10 cellular contexts compared by ENCODE assay signal in the genomic region with DNA sequence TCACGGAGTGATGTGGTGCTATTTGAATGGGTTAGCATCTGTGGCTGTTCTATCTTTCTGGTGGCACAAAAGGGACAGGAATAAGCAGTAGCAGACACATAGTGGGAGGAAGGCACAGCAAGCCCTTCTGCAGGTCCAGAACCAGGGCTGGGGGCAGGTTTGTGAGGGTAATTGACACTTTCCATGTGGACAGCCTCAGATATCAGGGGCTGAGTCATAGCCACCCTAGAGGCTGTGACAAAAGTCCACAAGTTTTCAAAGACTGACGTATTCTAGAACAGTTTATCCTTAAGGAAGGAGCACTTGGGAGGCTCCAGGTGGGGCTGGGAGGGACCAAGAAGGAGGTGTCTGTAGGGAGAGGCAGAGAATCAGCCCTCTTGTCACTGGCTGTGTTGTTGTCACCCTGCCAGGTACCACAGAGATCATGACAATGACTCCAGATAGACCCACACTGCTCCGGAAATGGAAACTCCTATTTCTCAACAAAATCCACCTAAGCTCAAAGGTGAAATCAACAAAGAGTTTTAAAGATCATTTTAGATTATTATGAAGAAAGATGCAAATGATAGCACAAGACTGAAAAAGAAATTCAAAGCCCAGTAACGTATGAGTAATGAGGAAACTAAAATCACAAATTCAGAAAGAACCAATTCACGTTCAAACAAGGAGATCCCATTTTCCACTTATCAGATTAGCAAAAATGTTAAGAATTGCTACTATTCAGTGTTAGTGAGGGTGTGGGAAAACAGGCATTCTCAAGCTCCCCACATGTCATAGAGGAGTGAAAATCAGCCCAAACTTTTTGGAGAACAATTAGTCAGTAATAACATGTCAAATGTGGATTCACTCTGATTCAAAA. TPM values are rescaled to one million over a fixed set of nuclear protein-coding genes. Genes with fewer than 3 reads are reported as not detected.
DNase-seq lines count a peak whose midpoint lies in the region; ATAC-seq, FAIRE-seq and TF ChIP-seq lines count a peak whose summit lies in the region.
"Had no signal": no experiment of that assay in that cellular context is flagged by ENCODE, and none has a peak within 500 bp of the region (broad histone marks: within the 10 kb centered on the region; RNA-seq: fewer than 3 reads in every experiment).

No MANE protein-coding gene starts in this region.

- H3K9me1 ChIP-seq in K562 (ENCODE audit: control insufficient read depth, insufficient read depth, low read length), result no peaks in the 10 kb centered on the region

- ATAC-seq in GM18498 (IDR thresholded peaks at IDR 0.05; ENCODE audit: unreplicated experiment) (peak; percentile 60), K562 (peak; percentile 79), GM21619 (IDR thresholded peaks at IDR 0.05; ENCODE audit: unreplicated experiment) (no peak), GM18858 (IDR thresholded peaks at IDR 0.05; ENCODE audit: unreplicated experiment) (no peak)
- ATAC-seq: GM23338 had no signal

- peak; percentile 91 for FAIRE-seq in K562 (lab: Jason Lieb, UNC)
- FAIRE-seq: endometrium had no signal

- no peaks in the 10 kb centered on the region; the same call in 1 of the 2 replicates for H3K4me1 ChIP-seq in HUES48 (ENCODE audit: control insufficient read depth, insufficient read depth, low read length)
- H3K4me1 ChIP-seq in K562 (replicated peaks in 1 of 2; ENCODE audit: control insufficient read depth in 2 of 2, insufficient read depth in 2 of 2, low read length in 2 of 2), result peaks cover 16 to 28% of the 10 kb centered on the region in 2 experiments
- peaks cover 30% of the 10 kb centered on the region for H3K4me1 ChIP-seq in parathyroid adenoma

- H3K9me3 ChIP-seq in HUES48 (ENCODE audit: control insufficient read depth, insufficient read depth, low read length) (no peaks in the 10 kb centered on the region), K562 (replicated peaks; ENCODE audit: control insufficient read depth, insufficient read depth, low read depth, low read length) (no peaks in the 10 kb centered on the region), parathyroid adenoma (ENCODE audit: control insufficient read depth, low read length) (no peaks in the 10 kb centered on the region), WERI-Rb-1 (ENCODE audit: severe bottlenecking) (no peaks in the 10 kb centered on the region)

- H3K27ac ChIP-seq in HUES48 (ENCODE audit: low read depth, low read length) (peak overlapping the region; percentile 64), K562 (ENCODE audit: extremely low read depth, low read depth, low read length) (peak overlapping the region; percentile 73), parathyroid adenoma (peak overlapping the region; percentile 78), WERI-Rb-1 (no peak overlapping the region)

- H3K27me3 ChIP-seq in HUES48 (ENCODE audit: control insufficient read depth, insufficient read depth, low read length) (no peaks in the 10 kb centered on the region), K562 (ENCODE audit: control insufficient read depth in 2 of 2, insufficient read depth in 2 of 2, low read length in 2 of 2) (no peaks in the 10 kb centered on the region), parathyroid adenoma (ENCODE audit: control insufficient read depth, insufficient read depth, low read length) (no peaks in the 10 kb centered on the region), WERI-Rb-1 (ENCODE audit: insufficient read depth, low read depth, severe bottlenecking) (no peaks in the 10 kb centered on the region)

- intact Hi-C loops in K562 (cut with micrococcal nuclease), result no loop called here

- POLR2A ChIA-PET in K562 (lab: Yijun Ruan, JAX), result interaction anchor here (0.6 kb wide), 2 partner anchors 41 to 64 kb away, joined by 3 read pairs; a partner anchor contains a TSS

- TF ChIP-seq CTCF in K562 (IDR thresholded peaks at IDR 0.05 in 2 of 3, conservative IDR thresholded peaks at IDR 0.05 in 1 of 3; ENCODE audit: insufficient read depth in 2 of 3, low read depth in 1 of 3, low read length in 3 of 3), result no peak
- no peak for TF ChIP-seq CTCF in parathyroid adenoma (IDR thresholded peaks at IDR 0.05)
- TF ChIP-seq CTCF in WERI-Rb-1 (IDR thresholded peaks at IDR 0.05; ENCODE audit: low read depth, low read length), result no peak

- in situ Hi-C loops in K562 (cut with MboI), result no loop called here

- H3K4me2 ChIP-seq in K562 (ENCODE audit: insufficient read depth, low read length), result peak overlapping the region; percentile 54
- peak overlapping the region; percentile 27 for H3K4me2 ChIP-seq in parathyroid adenoma (ENCODE audit: low read length)
- H3K4me2 ChIP-seq: GM23338 had no signal

- no peak for TF ChIP-seq RAD21 in K562 (CRISPR knock-in tag; conservative IDR thresholded peaks at IDR 0.05 in 1 of 2, IDR thresholded peaks at IDR 0.05 in 1 of 2)

- WGBS in K562 (ENCODE audit: insufficient coverage, low coverage, missing lambda C conversion rate), result 2% methylated on average over 4 of the region's 5 CpGs

- CTCF ChIA-PET in K562 (lab: Yijun Ruan, JAX; ENCODE audit: low intra/inter-chr PET ratio), result no interaction called here

- no peak for TF ChIP-seq POLR2A in K562 (conservative IDR thresholded peaks at IDR 0.05)

- H2AFZ ChIP-seq in K562 (ENCODE audit: low read depth, low read length), result peak overlapping the region; percentile 85
- H2AFZ ChIP-seq in parathyroid adenoma, result peak overlapping the region; percentile 76
- H2AFZ ChIP-seq: GM23338 had no signal

- H3K4me3 ChIP-seq in HUES48 (ENCODE audit: low read depth, low read length) (no peak overlapping the region), K562 (no peak overlapping the region), parathyroid adenoma (ENCODE audit: low read depth, low read length) (no peak overlapping the region), WERI-Rb-1 (ENCODE audit: low read depth, low read length) (no peak overlapping the region)
- H3K4me3 ChIP-seq: GM23338 had no signal

- DNase-seq in K562 (ENCODE audit: extremely low read depth in 1 of 4, low spot score in 3 of 4) (peak; percentile 35 to 82 (median 56)), kidney glomerular epithelial cell (lab: John Stamatoyannopoulos, UW) (no peak), WERI-Rb-1 (no peak)

- H3K9ac ChIP-seq in HUES48 (ENCODE audit: low read depth, low read length), result no peak overlapping the region
- H3K9ac ChIP-seq in K562 (ENCODE audit: insufficient read depth in 1 of 2, low read depth in 2 of 2, low read length in 2 of 2), result peak overlapping the region in 1 of 2 experiments; percentile 48; a peak in 3 of 4 replicates
- H3K9ac ChIP-seq in parathyroid adenoma, result no peak overlapping the region

- peak; percentile 26; the same call in 1 of the 2 replicates for TF ChIP-seq EP300 in K562 (IDR thresholded peaks at IDR 0.05; ENCODE audit: low read length)

- H3K36me3 ChIP-seq in HUES48 (ENCODE audit: control insufficient read depth, insufficient read depth, low read length) (no peaks in the 10 kb centered on the region), K562 (ENCODE audit: control insufficient read depth, insufficient read depth, low read length) (no peaks in the 10 kb centered on the region), parathyroid adenoma (ENCODE audit: control insufficient read depth, insufficient read depth, low read length) (no peaks in the 10 kb centered on the region), WERI-Rb-1 (no peaks in the 10 kb centered on the region)

- BruUV-seq in K562 (replicated peaks; lab: Mats Ljungman, UMichigan), result no TSS peak

- H3K79me2 ChIP-seq in K562 (ENCODE audit: control insufficient read depth, insufficient read depth, low read length), result no peaks in the 10 kb centered on the region
- H3K79me2 ChIP-seq in parathyroid adenoma, result no peaks in the 10 kb centered on the region

- H4K20me1 ChIP-seq in K562 (replicated peaks; ENCODE audit: control insufficient read depth, insufficient read depth, low read length), result no peaks in the 10 kb centered on the region

TF ChIP-seq in K562, 482 proteins besides CTCF, POLR2A, EP300 and RAD21 (continues in another document):
- no peak for TF ChIP-seq ZBTB17 (CRISPR knock-in tag; IDR thresholded peaks at IDR 0.05)
- TF ChIP-seq FUS (optimal IDR thresholded peaks at IDR 0.05; ENCODE audit: low read depth, low read length), result no peak
- no peak for TF ChIP-seq COPS2 (conservative IDR thresholded peaks at IDR 0.05)
- TF ChIP-seq, protein P1, sequence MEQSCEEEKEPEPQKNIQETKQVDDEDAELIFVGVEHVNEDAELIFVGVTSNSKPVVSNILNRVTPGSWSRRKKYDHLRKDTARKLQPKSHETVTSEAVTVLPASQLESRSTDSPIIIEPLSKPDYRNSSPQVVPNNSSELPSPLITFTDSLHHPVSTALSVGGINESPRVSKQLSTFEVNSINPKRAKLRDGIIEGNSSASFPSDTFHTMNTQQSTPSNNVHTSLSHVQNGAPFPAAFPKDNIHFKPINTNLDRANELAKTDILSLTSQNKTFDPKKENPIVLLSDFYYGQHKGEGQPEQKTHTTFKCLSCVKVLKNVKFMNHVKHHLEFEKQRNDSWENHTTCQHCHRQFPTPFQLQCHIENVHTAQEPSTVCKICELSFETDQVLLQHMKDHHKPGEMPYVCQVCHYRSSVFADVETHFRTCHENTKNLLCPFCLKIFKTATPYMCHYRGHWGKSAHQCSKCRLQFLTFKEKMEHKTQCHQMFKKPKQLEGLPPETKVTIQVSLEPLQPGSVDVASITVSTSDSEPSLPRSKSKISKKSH (CRISPR knock-in tag; IDR thresholded peaks at IDR 0.05), result no peak
- no peak for TF ChIP-seq CBX1 (IDR thresholded peaks at IDR 0.05; ENCODE audit: low read depth)

RNA-seq across cellular contexts. Expression of a gene that starts 48.3 kb away (rescaled TPM):
- 39.0 and 119 TPM in 2 replicates for total RNA-seq in K562 (2011; cell fraction: chromatin; rRNA removed; ENCODE audit: low replicate concordance)
- 77.4 and 121 TPM in 2 replicates for total RNA-seq in K562 (2011; cell fraction: nucleolus; rRNA removed)
- total RNA-seq in K562 (2011; cell fraction: nucleoplasm; rRNA removed), result 50.6 and 60.0 TPM in 2 replicates
- total RNA-seq in K562 (2014; rRNA removed) (20.9 and 39.6 TPM in 2 replicates), K562 (2014; rRNA removed; fragmentation: Illumina TruSeq; extraction: Trizol) (16.7 and 17.7 TPM in 2 replicates), K562 (2015; rRNA removed; fragmentation: Illumina TruSeq; extraction: Trizol) (31.8 and 34.5 TPM in 2 replicates), K562 (2021) (21.3 and 22.7 TPM in 2 replicates)
- polyA plus RNA-seq in K562 (2011; rRNA removed) (15.0 and 23.8 TPM in 2 replicates), K562 (2014; fragmentation: Illumina TruSeq; extraction: Trizol) (23.8 and 24.4 TPM in 2 replicates), K562 (2014; fragmentation: Nextera tagmentation; extraction: Ambion mirVana) (1 to 10 TPM; 6.9 to 8.8 TPM), K562 (2014; rRNA removed) (15.3 and 18.2 TPM in 2 replicates)
- polyA plus RNA-seq in K562 (2011; cell fraction: cytosol; rRNA removed), result 17.5 and 26.1 TPM in 2 replicates
- polyA plus RNA-seq in K562 (2011; cell fraction: nucleus; rRNA removed), result 75.3 and 106 TPM in 2 replicates
- polyA plus RNA-seq in K562 (2012), result 23.5 and 32.0 TPM in 2 replicates
- polyA minus RNA-seq in K562 (2011; rRNA and poly(A)+ RNA removed), result 19.5 and 24.3 TPM in 2 replicates
- 17.6 and 21.0 TPM in 2 replicates for polyA minus RNA-seq in K562 (2011; cell fraction: cytosol; rRNA and poly(A)+ RNA removed)
- polyA minus RNA-seq in K562 (2011; cell fraction: nucleus; rRNA and poly(A)+ RNA removed), result 67.9 and 90.0 TPM in 2 replicates

Comparison
In these comparisons a context has a peak if more than half of its experiments do, and no peak if none do; other contexts are left out.
1. ATAC-seq: peak in GM18498 (single experiment) and K562 (single experiment); none in GM21619 (single experiment) and GM18858 (single experiment).
2. DNase-seq: peak in K562 (4 of 4); none in kidney glomerular epithelial cell (single experiment) and WERI-Rb-1 (single experiment).